Comparison of ENCODE assay signal across 11 cellular contexts in the genomic region with DNA sequence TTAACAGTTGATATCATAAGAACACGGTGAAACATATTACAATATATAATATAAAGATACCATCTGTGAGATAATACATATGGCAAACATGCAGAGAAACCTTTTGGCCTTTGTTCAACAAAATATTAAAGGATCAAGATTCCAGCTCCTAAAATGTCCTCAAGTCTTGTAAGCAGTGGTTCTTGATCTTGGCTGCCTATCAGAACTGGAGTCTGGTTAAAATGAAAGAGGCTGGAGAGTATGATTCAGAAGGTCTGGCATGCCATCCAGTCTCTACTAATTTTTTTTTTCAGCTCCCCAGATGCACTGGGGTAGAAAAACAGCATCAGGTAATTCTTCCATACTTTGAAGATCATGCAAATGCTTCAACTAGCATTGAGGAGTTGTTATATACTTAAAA.
DNase-seq lines count a peak whose midpoint lies in the region; ATAC-seq and TF ChIP-seq lines count a peak whose summit lies in the region.
"Had no signal": no experiment of that assay in that cellular context is flagged by ENCODE, and none has a peak within 500 bp of the region (broad histone marks: within the 10 kb centered on the region; RNA-seq: fewer than 3 reads in every experiment).

No MANE protein-coding gene starts in this region.

- H3K27me3 ChIP-seq in prostate gland (replicated peaks; ENCODE audit: insufficient read depth): no peaks in the 10 kb centered on the region

- H3K36me3 Mint-ChIP-seq in osteocyte (ENCODE audit: unreplicated experiment): peaks cover 18% of the 10 kb centered on the region
- H3K36me3 Mint-ChIP-seq: naive B cell had no signal

- no peaks in the 10 kb centered on the region for H3K9me3 ChIP-seq in prostate gland

- intact Hi-C loops in prostate gland (cut with DNase I): loop anchor here (10.0 kb wide), 1 partner anchor 180 kb away; no protein-coding TSS in a partner anchor

- H3K27ac Mint-ChIP-seq in osteocyte (ENCODE audit: unreplicated experiment): peak overlapping the region; percentile 96
- H3K27ac Mint-ChIP-seq: naive B cell had no signal

- H3K27me3 Mint-ChIP-seq in osteocyte (ENCODE audit: unreplicated experiment): no peaks in the 10 kb centered on the region

- no peak for ATAC-seq in HG02610 (IDR thresholded peaks at IDR 0.05; ENCODE audit: unreplicated experiment)

- TF ChIP-seq CTCF in AG09319 (IDR thresholded peaks at IDR 0.05; ENCODE audit: low read depth, low read length): no peak
- TF ChIP-seq CTCF in osteocyte (IDR thresholded peaks at IDR 0.05): no peak
- no peak for TF ChIP-seq CTCF in GM20000 (IDR thresholded peaks at IDR 0.05; ENCODE audit: extremely low read depth, missing control alignments)
- TF ChIP-seq CTCF in prostate gland (IDR thresholded peaks at IDR 0.05): no peak

- H3K27ac ChIP-seq in prostate gland: no peak overlapping the region

- H3K4me3 ChIP-seq in prostate gland: no peak overlapping the region

- no peak for TF ChIP-seq POLR2A in prostate gland (IDR thresholded peaks at IDR 0.05)

- H3K4me1 ChIP-seq in prostate gland (replicated peaks): no peaks in the 10 kb centered on the region

- no peaks in the 10 kb centered on the region for H3K36me3 ChIP-seq in prostate gland

- no peaks in the 10 kb centered on the region for H3K9me3 Mint-ChIP-seq in osteocyte (ENCODE audit: unreplicated experiment)
- H3K9me3 Mint-ChIP-seq: naive B cell had no signal

- no peak overlapping the region for H3K4me3 Mint-ChIP-seq in osteocyte (ENCODE audit: unreplicated experiment)
- H3K4me3 Mint-ChIP-seq: naive B cell had no signal

- WGBS in prostate gland: 46% methylated on average over 1 of the region's 1 CpG

- peak; percentile 70 for DNase-seq in AG09319 (ENCODE audit: extremely low read depth, low read depth)
- peak; percentile 89 for DNase-seq in M059J (ENCODE audit: low read depth)
- DNase-seq in epidermal melanocyte (ENCODE audit: insufficient read length, low spot score): peak; percentile 32
- DNase-seq in osteocyte (ENCODE audit: extremely low spot score, unreplicated experiment): no peak
- no peak for DNase-seq in SIG-M5 treated with dmso at 0.1 percent for 504 hours (lab: John Stamatoyannopoulos, UW; ENCODE audit: unreplicated experiment)
- no peak for DNase-seq in GM20000 (ENCODE audit: low spot score)
- no peak for DNase-seq in prostate gland (ENCODE audit: low spot score)
- DNase-seq: hypothalamus, naive B cell, NCI-H524 treated with DMSO at 0.1 percent for 48 hours had no signal

- peaks cover 41% of the 10 kb centered on the region for H3K4me1 Mint-ChIP-seq in osteocyte (ENCODE audit: unreplicated experiment)
- H3K4me1 Mint-ChIP-seq: naive B cell had no signal

Comparison
In these comparisons a context has a peak if more than half of its experiments do, and no peak if none do; other contexts are left out.
1. DNase-seq: peak in AG09319 (single experiment), M059J (single experiment) and epidermal melanocyte (single experiment); none in osteocyte (single experiment), SIG-M5 treated with dmso at 0.1 percent for 504 hours (single experiment), GM20000 (single experiment) and prostate gland (single experiment).